In genomic region chr4:140088317-140088967, GRCh38 we compare ENCODE assay signal across 25 cellular contexts.
DNase-seq lines count a peak whose midpoint lies in the region; ATAC-seq and TF ChIP-seq lines count a peak whose summit lies in the region.
"Had no signal": no experiment of that assay in that cellular context is flagged by ENCODE, and none has a peak within 500 bp of the region (broad histone marks: within the 10 kb centered on the region; RNA-seq: fewer than 3 reads in every experiment).

No MANE protein-coding gene starts in this region.

- no peak overlapping the region for H3K27ac ChIP-seq in left lung
- no peak overlapping the region for H3K27ac ChIP-seq in prostate gland
- H3K27ac ChIP-seq: brain microvascular endothelial cell, C4-2B, foreskin keratinocyte, KMS-11 had no signal

- intact Hi-C loops in left lung (cut with DNase I) (no loop called here), prostate gland (cut with DNase I) (no loop called here)
- intact Hi-C loops in activated naive CD4-positive, alpha-beta T cell treated with anti-CD3 and anti-CD28 coated beads for 36 hours (cut with micrococcal nuclease): no loop called here

- 75% methylated on average over 5 of the region's 5 CpGs for WGBS in prostate gland

- CTCF ChIA-PET in activated naive CD4-positive, alpha-beta T cell treated with anti-CD3 and anti-CD28 coated beads for 36 hours (lab: Charles Lee): interaction anchor here (1.0 kb wide), 1 partner anchor 10 kb away, joined by 3 read pairs; no protein-coding TSS in a partner anchor

- H3K27me3 ChIP-seq in adipocyte (replicated peaks; ENCODE audit: control insufficient read depth, insufficient read depth, low read length) (no peaks in the 10 kb centered on the region), left lung (no peaks in the 10 kb centered on the region), prostate gland (replicated peaks; ENCODE audit: insufficient read depth) (no peaks in the 10 kb centered on the region)
- H3K27me3 ChIP-seq: brain microvascular endothelial cell, foreskin keratinocyte had no signal

- TF ChIP-seq CTCF in AG10803 (conservative IDR thresholded peaks at IDR 0.05; ENCODE audit: low read length) (no peak), left lung (IDR thresholded peaks at IDR 0.05) (no peak), prostate gland (IDR thresholded peaks at IDR 0.05) (no peak)

- peaks cover 12% of the 10 kb centered on the region for H3K4me1 Mint-ChIP-seq in activated naive CD4-positive, alpha-beta T cell treated with anti-CD3 and anti-CD28 coated beads for 36 hours (ENCODE audit: low read depth)

- H3K9me3 ChIP-seq in adipocyte (ENCODE audit: control insufficient read depth, low read length) (no peaks in the 10 kb centered on the region), left lung (no peaks in the 10 kb centered on the region), prostate gland (no peaks in the 10 kb centered on the region)

- no peaks in the 10 kb centered on the region for H3K27me3 Mint-ChIP-seq in activated naive CD4-positive, alpha-beta T cell treated with anti-CD3 and anti-CD28 coated beads for 36 hours (ENCODE audit: low read depth)

- TF ChIP-seq POLR2A in prostate gland (IDR thresholded peaks at IDR 0.05): no peak

- no peaks in the 10 kb centered on the region for H3K9me3 Mint-ChIP-seq in activated naive CD4-positive, alpha-beta T cell treated with anti-CD3 and anti-CD28 coated beads for 36 hours
- H3K9me3 Mint-ChIP-seq: GM23338 had no signal

- H3K36me3 ChIP-seq in adipocyte (ENCODE audit: control insufficient read depth, insufficient read depth, low read length, severe bottlenecking): no peaks in the 10 kb centered on the region
- no peaks in the 10 kb centered on the region for H3K36me3 ChIP-seq in left lung
- no peaks in the 10 kb centered on the region for H3K36me3 ChIP-seq in prostate gland
- H3K36me3 ChIP-seq: brain microvascular endothelial cell had no signal

- no peak overlapping the region for H3K4me3 Mint-ChIP-seq in activated naive CD4-positive, alpha-beta T cell treated with anti-CD3 and anti-CD28 coated beads for 36 hours
- H3K4me3 Mint-ChIP-seq: activated naive CD8-positive, alpha-beta T cell treated with anti-CD3 and anti-CD28 coated beads, Interleukin-2, amount 10 ng/mL, durations not matched to agents 7 days and 5 days; GM23338 had no signal

- ATAC-seq in left lung: peak; percentile 60
- ATAC-seq: foreskin keratinocyte, GM23338, right cardiac atrium had no signal

- H3K4me3 ChIP-seq in AG10803 (ENCODE audit: low read length): no peak overlapping the region
- H3K4me3 ChIP-seq in adipocyte (ENCODE audit: low read length): no peak overlapping the region
- H3K4me3 ChIP-seq in left lung: no peak overlapping the region
- H3K4me3 ChIP-seq in prostate gland: no peak overlapping the region
- H3K4me3 ChIP-seq: GM23338 had no signal

- H3K36me3 Mint-ChIP-seq in activated naive CD4-positive, alpha-beta T cell treated with anti-CD3 and anti-CD28 coated beads for 36 hours (ENCODE audit: low read depth): no peaks in the 10 kb centered on the region

- H3K4me1 ChIP-seq in adipocyte (ENCODE audit: control insufficient read depth, insufficient read depth, low read length) (peaks cover 36% of the 10 kb centered on the region), left lung (peaks cover 23 to 49% of the 10 kb centered on the region in 2 donors), prostate gland (replicated peaks) (peaks cover 20% of the 10 kb centered on the region)

- no peak overlapping the region for H3K9ac ChIP-seq in adipocyte (ENCODE audit: low read length)
- H3K9ac ChIP-seq: KMS-11 had no signal

- DNase-seq in AG10803 (ENCODE audit: low read depth) (peak; percentile 52), Kasumi-1 (lab: John Stamatoyannopoulos, UW) (peak; percentile 41 to 44), adipocyte (ENCODE audit: low read depth) (peak; percentile 53), left lung (no peak), AML-193 (lab: John Stamatoyannopoulos, UW) (no peak), islet precursor cell (no peak), prostate gland (ENCODE audit: low spot score) (no peak)
- no peak for DNase-seq in activated naive CD4-positive, alpha-beta T cell treated with anti-CD3 and anti-CD28 coated beads for 36 hours
- DNase-seq: ACHN; activated CD4-positive, alpha-beta T cell treated with anti-CD3 and anti-CD28 coated beads for 48 hours; activated naive CD8-positive, alpha-beta T cell treated with anti-CD3 and anti-CD28 coated beads, Interleukin-2, amount 10 ng/mL, durations not matched to agents 7 days and 5 days; brain microvascular endothelial cell; cortex of kidney; GDM1; hypothalamus; kidney; NCI-H1105 treated with DMSO at 0.1 percent for 48 hours; NCI-H2081 treated with DMSO at 0.1 percent for 48 hours; NCI-H510A; right cardiac atrium; RPMI8226 had no signal

- no peak overlapping the region for H3K27ac Mint-ChIP-seq in activated naive CD4-positive, alpha-beta T cell treated with anti-CD3 and anti-CD28 coated beads for 36 hours
- H3K27ac Mint-ChIP-seq: activated naive CD8-positive, alpha-beta T cell treated with anti-CD3 and anti-CD28 coated beads, Interleukin-2, amount 10 ng/mL, durations not matched to agents 7 days and 5 days; GM23338 had no signal

Comparison
In these comparisons a context has a peak if more than half of its experiments do, and no peak if none do; other contexts are left out.
1. DNase-seq: peak in AG10803 (single experiment), Kasumi-1 (2 of 2) and adipocyte (single experiment); none in left lung (0 of 2), AML-193 (0 of 2), islet precursor cell (single experiment), activated naive CD4-positive, alpha-beta T cell treated with anti-CD3 and anti-CD28 coated beads for 36 hours (single experiment) and prostate gland (single experiment).